Comparison of ENCODE assay signal across 9 cellular contexts in genomic region chr2:239225456-239225855, GRCh38.
DNase-seq lines count a peak whose midpoint lies in the region; TF ChIP-seq lines count a peak whose summit lies in the region.
"Had no signal": no experiment of that assay in that cellular context is flagged by ENCODE, and none has a peak within 500 bp of the region (broad histone marks: within the 10 kb centered on the region; RNA-seq: fewer than 3 reads in every experiment).

No MANE protein-coding gene starts in this region.

- intact Hi-C loops in CD14-positive monocyte (cut with micrococcal nuclease) (loop anchor here in 1 of 2 donors (10.0 kb wide), 1 partner anchor 279 kb away; no protein-coding TSS in a partner anchor), esophagus squamous epithelium (cut with DNase I) (no loop called here), prostate gland (cut with DNase I) (loop anchor here (5.0 kb wide), 1 partner anchor 87 kb away; no protein-coding TSS in a partner anchor)

- H3K27ac ChIP-seq in esophagus squamous epithelium (peak overlapping the region; percentile 60 to 92 (median 87)), prostate gland (peak overlapping the region; percentile 35 to 40)

- H3K4me1 Mint-ChIP-seq in CD14-positive monocyte, result peaks cover 95% of the 10 kb centered on the region
- peaks cover 45% of the 10 kb centered on the region for H3K4me1 Mint-ChIP-seq in T-helper 2 cell treated with Interferon-gamma antibody and Interleukin-4, amounts not matched to agents 5 μg/mL and 100 μg/mL, for 36 hours (ENCODE audit: low read depth)

- DNase-seq in CD14-positive monocyte (ENCODE audit: low spot score), result no peak
- DNase-seq in NCI-H510A (lab: John Stamatoyannopoulos, UW), result peak; percentile 65
- no peak for DNase-seq in esophagus squamous epithelium (lab: John Stamatoyannopoulos, UW)
- DNase-seq in prostate gland (ENCODE audit: low spot score), result no peak
- DNase-seq in T-helper 2 cell treated with Interferon-gamma antibody and Interleukin-4, amounts not matched to agents 5 μg/mL and 100 μg/mL, for 36 hours (ENCODE audit: low spot score), result no peak
- no peak for DNase-seq in RKO (ENCODE audit: low spot score)
- no peak for DNase-seq in NCI-H446 (lab: John Stamatoyannopoulos, UW)
- DNase-seq in LoVo (ENCODE audit: low spot score), result no peak
- DNase-seq: DND-41 had no signal

- TF ChIP-seq CTCF in CD14-positive monocyte (IDR thresholded peaks at IDR 0.05) (no peak), esophagus squamous epithelium (IDR thresholded peaks at IDR 0.05) (no peak), prostate gland (IDR thresholded peaks at IDR 0.05) (no peak)

- peak overlapping the region; percentile 68 to 84 for H3K4me3 Mint-ChIP-seq in CD14-positive monocyte
- H3K4me3 Mint-ChIP-seq in T-helper 2 cell treated with Interferon-gamma antibody and Interleukin-4, amounts not matched to agents 5 μg/mL and 100 μg/mL, for 36 hours, result no peak overlapping the region

- no peaks in the 10 kb centered on the region for H3K27me3 Mint-ChIP-seq in CD14-positive monocyte (ENCODE audit: low read depth in 3 of 3)
- H3K27me3 Mint-ChIP-seq in T-helper 2 cell treated with Interferon-gamma antibody and Interleukin-4, amounts not matched to agents 5 μg/mL and 100 μg/mL, for 36 hours (ENCODE audit: low read depth), result no peaks in the 10 kb centered on the region

- TF ChIP-seq POLR2A in esophagus squamous epithelium (IDR thresholded peaks at IDR 0.05) (no peak), prostate gland (IDR thresholded peaks at IDR 0.05) (no peak)

- H3K27me3 ChIP-seq in esophagus squamous epithelium (no peaks in the 10 kb centered on the region), prostate gland (replicated peaks; ENCODE audit: insufficient read depth) (no peaks in the 10 kb centered on the region)

- H3K27ac Mint-ChIP-seq in CD14-positive monocyte, result peak overlapping the region; percentile 97 to 100 (median 100)
- H3K27ac Mint-ChIP-seq in T-helper 2 cell treated with Interferon-gamma antibody and Interleukin-4, amounts not matched to agents 5 μg/mL and 100 μg/mL, for 36 hours, result no peak overlapping the region

- H3K36me3 ChIP-seq in esophagus squamous epithelium, result no peaks in the 10 kb centered on the region
- no peaks in the 10 kb centered on the region for H3K36me3 ChIP-seq in prostate gland

- 49 to 57% methylated on average over 9 to 11 of the region's 12 CpGs for WGBS in esophagus squamous epithelium, 2 donors
- 45% methylated on average over 12 of the region's 12 CpGs for WGBS in prostate gland

- H3K9me3 Mint-ChIP-seq in CD14-positive monocyte, result no peaks in the 10 kb centered on the region
- H3K9me3 Mint-ChIP-seq in T-helper 2 cell treated with Interferon-gamma antibody and Interleukin-4, amounts not matched to agents 5 μg/mL and 100 μg/mL, for 36 hours, result no peaks in the 10 kb centered on the region

- H3K4me1 ChIP-seq in esophagus squamous epithelium, result peaks cover 49 to 85% (median 58%) of the 10 kb centered on the region in 3 donors
- H3K4me1 ChIP-seq in prostate gland (replicated peaks), result peaks cover 23% of the 10 kb centered on the region

- H3K9me3 ChIP-seq in esophagus squamous epithelium (no peaks in the 10 kb centered on the region), prostate gland (no peaks in the 10 kb centered on the region)

- H3K4me3 ChIP-seq in esophagus squamous epithelium, result no peak overlapping the region
- no peak overlapping the region for H3K4me3 ChIP-seq in prostate gland

- H3K36me3 Mint-ChIP-seq in CD14-positive monocyte, result peaks cover 22 to 25% of the 10 kb centered on the region in 2 donors
- peaks cover 16% of the 10 kb centered on the region for H3K36me3 Mint-ChIP-seq in T-helper 2 cell treated with Interferon-gamma antibody and Interleukin-4, amounts not matched to agents 5 μg/mL and 100 μg/mL, for 36 hours (ENCODE audit: low read depth)
